Comparison of ENCODE assay signal across 21 cellular contexts in genomic region chr2:181807526-181807925, GRCh38.
DNase-seq lines count a peak whose midpoint lies in the region; ATAC-seq and TF ChIP-seq lines count a peak whose summit lies in the region.
"Had no signal": no experiment of that assay in that cellular context is flagged by ENCODE, and none has a peak within 500 bp of the region (broad histone marks: within the 10 kb centered on the region; RNA-seq: fewer than 3 reads in every experiment).

No MANE protein-coding gene starts in this region.

- TF ChIP-seq EP300 in SK-N-SH (IDR thresholded peaks at IDR 0.05; ENCODE audit: borderline replicate concordance in 1 of 2, low read depth in 1 of 2, low read length in 1 of 2) = no peak

- H3K4me3 ChIP-seq in SK-N-SH (ENCODE audit: low read depth in 2 of 2, low read length in 1 of 2) = no peak overlapping the region
- H3K4me3 ChIP-seq in naive thymus-derived CD4-positive, alpha-beta T cell (ENCODE audit: low read length) = no peak overlapping the region
- H3K4me3 ChIP-seq in lower lobe of right lung = no peak overlapping the region
- H3K4me3 ChIP-seq: BLaER1 treated with 17β-estradiol and CSF1 and Interleukin-3, amounts not matched to agents 10 nM and 100 nM; GM12878 had no signal

- peaks cover 0 to 9% (median 0%) of the 10 kb centered on the region in 7 donors for H3K4me1 Mint-ChIP-seq in naive thymus-derived CD4-positive, alpha-beta T cell

- H3K9me3 Mint-ChIP-seq in naive thymus-derived CD4-positive, alpha-beta T cell = peaks cover 0 to 11% (median 4%) of the 10 kb centered on the region in 11 donors

- H3K36me3 Mint-ChIP-seq in naive thymus-derived CD4-positive, alpha-beta T cell = peaks cover 0 to 5% (median 4%) of the 10 kb centered on the region in 5 donors
- H3K36me3 Mint-ChIP-seq: CD4-positive, alpha-beta memory T cell had no signal

- DNase-seq in SK-N-SH (no peak), amniotic epithelial cell (ENCODE audit: low read depth) (peak; percentile 65), iris pigment epithelial cell (ENCODE audit: low read depth) (peak; percentile 86), occipital lobe (lab: John Stamatoyannopoulos, UW) (no peak), lower lobe of right lung (no peak)
- no peak for DNase-seq in naive thymus-derived CD4-positive, alpha-beta T cell
- DNase-seq: ACHN; Caco-2; CD4-positive, alpha-beta memory T cell; DND-41; NCI-H1092 treated with DMSO at 0.1 percent for 48 hours; NCI-H146; NCI-H2029; NCI-H524 treated with DMSO at 0.1 percent for 48 hours; PC-3; SIG-M5 had no signal

- H3K27ac ChIP-seq in SK-N-SH (ENCODE audit: low read depth in 2 of 2, low read length in 1 of 2) (peak overlapping the region; percentile 8 to 99; a peak in 2 of 4 replicates), lower lobe of right lung (no peak overlapping the region)
- H3K27ac ChIP-seq in naive thymus-derived CD4-positive, alpha-beta T cell (ENCODE audit: low read depth, low read length) = no peak overlapping the region
- H3K27ac ChIP-seq: 22Rv1; BLaER1 treated with 17β-estradiol and CSF1 and Interleukin-3, amounts not matched to agents 10 nM and 100 nM had no signal

- no peak overlapping the region for H3K4me2 ChIP-seq in SK-N-SH
- H3K4me2 ChIP-seq: BLaER1 treated with 17β-estradiol and CSF1 and Interleukin-3, amounts not matched to agents 10 nM and 100 nM had no signal

- no peak overlapping the region for H3K27ac Mint-ChIP-seq in naive thymus-derived CD4-positive, alpha-beta T cell
- H3K27ac Mint-ChIP-seq: CD4-positive, alpha-beta memory T cell had no signal

- POLR2A ChIA-PET in SK-N-SH (lab: Yijun Ruan, JAX) = no interaction called here
- POLR2A ChIA-PET in naive thymus-derived CD4-positive, alpha-beta T cell (lab: Charles Lee) = no interaction called here

- H3K36me3 ChIP-seq in SK-N-SH (replicated peaks in 1 of 2; ENCODE audit: control insufficient read depth in 1 of 2, insufficient read depth in 2 of 2, low read length in 1 of 2) = no peaks in the 10 kb centered on the region
- H3K36me3 ChIP-seq in naive thymus-derived CD4-positive, alpha-beta T cell (ENCODE audit: control insufficient read depth in 2 of 3, insufficient read depth in 3 of 3, low read length in 3 of 3) = no peaks in the 10 kb centered on the region
- no peaks in the 10 kb centered on the region for H3K36me3 ChIP-seq in lower lobe of right lung
- H3K36me3 ChIP-seq: BLaER1 treated with 17β-estradiol and CSF1 and Interleukin-3, amounts not matched to agents 10 nM and 100 nM had no signal

- H3K79me2 ChIP-seq in SK-N-SH (ENCODE audit: insufficient read depth) = no peaks in the 10 kb centered on the region

- H3K4me1 ChIP-seq in SK-N-SH (ENCODE audit: control insufficient read depth in 1 of 2, insufficient read depth in 2 of 2, low read depth in 1 of 2, low read length in 1 of 2) (peaks cover 2 to 48% of the 10 kb centered on the region in 2 experiments), lower lobe of right lung (peaks cover 18% of the 10 kb centered on the region)
- no peaks in the 10 kb centered on the region for H3K4me1 ChIP-seq in naive thymus-derived CD4-positive, alpha-beta T cell (ENCODE audit: control insufficient read depth in 2 of 2, insufficient read depth in 2 of 2, low read length in 2 of 2)

- no peak overlapping the region for H2AFZ ChIP-seq in SK-N-SH (ENCODE audit: low read depth)

- CTCF ChIA-PET in SK-N-SH (lab: Yijun Ruan, JAX) = no interaction called here
- CTCF ChIA-PET in naive thymus-derived CD4-positive, alpha-beta T cell (lab: Charles Lee) = no interaction called here

- no peak overlapping the region for H3K9ac ChIP-seq in SK-N-SH
- H3K9ac ChIP-seq: BLaER1 treated with 17β-estradiol and CSF1 and Interleukin-3, amounts not matched to agents 10 nM and 100 nM had no signal

- H4K20me1 ChIP-seq in SK-N-SH (ENCODE audit: insufficient read depth) = no peaks in the 10 kb centered on the region
- H4K20me1 ChIP-seq: BLaER1 treated with 17β-estradiol and CSF1 and Interleukin-3, amounts not matched to agents 10 nM and 100 nM had no signal

- peaks cover 30% of the 10 kb centered on the region for H3F3A ChIP-seq in SK-N-SH (replicated peaks; ENCODE audit: insufficient read depth)

- intact Hi-C loops in naive thymus-derived CD4-positive, alpha-beta T cell (cut with micrococcal nuclease) = no loop called here
- intact Hi-C loops in lower lobe of right lung (cut with DNase I) = no loop called here

- 96% methylated on average over 2 of the region's 2 CpGs for WGBS in SK-N-SH (ENCODE audit: low lambda C conversion rate)

- TF ChIP-seq RAD21 in SK-N-SH (IDR thresholded peaks at IDR 0.05; ENCODE audit: low read length) = no peak

- H3K9me3 ChIP-seq in SK-N-SH (no peaks in the 10 kb centered on the region), lower lobe of right lung (no peaks in the 10 kb centered on the region)
- H3K9me3 ChIP-seq in naive thymus-derived CD4-positive, alpha-beta T cell (ENCODE audit: control insufficient read depth in 2 of 3, low read length in 3 of 3) = no peaks in the 10 kb centered on the region
- H3K9me3 ChIP-seq: Caco-2 had no signal

- peaks cover 8 to 24% (median 14%) of the 10 kb centered on the region in 5 donors for H3K27me3 Mint-ChIP-seq in naive thymus-derived CD4-positive, alpha-beta T cell

- H3K4me3 Mint-ChIP-seq in naive thymus-derived CD4-positive, alpha-beta T cell = no peak overlapping the region
- H3K4me3 Mint-ChIP-seq: CD4-positive, alpha-beta memory T cell had no signal

- TF ChIP-seq CTCF in SK-N-SH (IDR thresholded peaks at IDR 0.05) (no peak), lower lobe of right lung (IDR thresholded peaks at IDR 0.05) (no peak)

- ATAC-seq in SK-N-SH treated with all-trans-retinoic acid at 6 μM for 48 hours (no peak), HG03439 (IDR thresholded peaks at IDR 0.05; ENCODE audit: unreplicated experiment) (no peak), lower lobe of right lung (no peak)
- no peak for ATAC-seq in naive thymus-derived CD4-positive, alpha-beta T cell
- ATAC-seq: GM12878, PC-3 had no signal

- H3K27me3 ChIP-seq in SK-N-SH (ENCODE audit: insufficient read depth) = no peaks in the 10 kb centered on the region
- H3K27me3 ChIP-seq in naive thymus-derived CD4-positive, alpha-beta T cell (ENCODE audit: control insufficient read depth in 2 of 2, insufficient read depth in 2 of 2, low read length in 2 of 2) = no peaks in the 10 kb centered on the region
- no peaks in the 10 kb centered on the region for H3K27me3 ChIP-seq in lower lobe of right lung (ENCODE audit: low read depth)
- H3K27me3 ChIP-seq: BLaER1 treated with 17β-estradiol and CSF1 and Interleukin-3, amounts not matched to agents 10 nM and 100 nM had no signal

- H3K9me2 ChIP-seq in SK-N-SH = no peaks in the 10 kb centered on the region

TF ChIP-seq in SK-N-SH, 30 proteins besides CTCF, POLR2A, EP300 and RAD21:
- TF ChIP-seq POLR2AphosphoS5 (IDR thresholded peaks at IDR 0.05; ENCODE audit: low read depth, low read length) (no peak), JUND (IDR thresholded peaks at IDR 0.05) (no peak), TAF1 (IDR thresholded peaks at IDR 0.05; ENCODE audit: borderline replicate concordance, low read depth, low read length) (no peak), RXRA (IDR thresholded peaks at IDR 0.05; ENCODE audit: borderline replicate concordance, low read depth) (no peak), RFX5 (IDR thresholded peaks at IDR 0.05; ENCODE audit: low read length) (no peak)
- TF ChIP-seq, protein P1, sequence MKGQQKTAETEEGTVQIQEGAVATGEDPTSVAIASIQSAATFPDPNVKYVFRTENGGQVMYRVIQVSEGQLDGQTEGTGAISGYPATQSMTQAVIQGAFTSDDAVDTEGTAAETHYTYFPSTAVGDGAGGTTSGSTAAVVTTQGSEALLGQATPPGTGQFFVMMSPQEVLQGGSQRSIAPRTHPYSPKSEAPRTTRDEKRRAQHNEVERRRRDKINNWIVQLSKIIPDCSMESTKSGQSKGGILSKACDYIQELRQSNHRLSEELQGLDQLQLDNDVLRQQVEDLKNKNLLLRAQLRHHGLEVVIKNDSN (IDR thresholded peaks at IDR 0.05; ENCODE audit: borderline replicate concordance, low read depth) = no peak

TF ChIP-seq in SK-N-SH treated with all-trans-retinoic acid at 6 μM for 48 hours, 23 proteins besides CTCF, POLR2A, EP300 and RAD21 (continues in another document):
- TF ChIP-seq CSDC2 (CRISPR knock-in tag; IDR thresholded peaks at IDR 0.05) = no peak
- no peak for TF ChIP-seq ZNF70 (CRISPR knock-in tag; IDR thresholded peaks at IDR 0.05)
- TF ChIP-seq, protein P2, sequence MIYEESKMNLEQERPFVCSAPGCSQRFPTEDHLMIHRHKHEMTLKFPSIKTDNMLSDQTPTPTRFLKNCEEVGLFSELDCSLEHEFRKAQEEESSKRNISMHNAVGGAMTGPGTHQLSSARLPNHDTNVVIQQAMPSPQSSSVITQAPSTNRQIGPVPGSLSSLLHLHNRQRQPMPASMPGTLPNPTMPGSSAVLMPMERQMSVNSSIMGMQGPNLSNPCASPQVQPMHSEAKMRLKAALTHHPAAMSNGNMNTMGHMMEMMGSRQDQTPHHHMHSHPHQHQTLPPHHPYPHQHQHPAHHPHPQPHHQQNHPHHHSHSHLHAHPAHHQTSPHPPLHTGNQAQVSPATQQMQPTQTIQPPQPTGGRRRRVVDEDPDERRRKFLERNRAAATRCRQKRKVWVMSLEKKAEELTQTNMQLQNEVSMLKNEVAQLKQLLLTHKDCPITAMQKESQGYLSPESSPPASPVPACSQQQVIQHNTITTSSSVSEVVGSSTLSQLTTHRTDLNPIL (CRISPR knock-in tag; IDR thresholded peaks at IDR 0.05; ENCODE audit: low read depth) = no peak
- no peak for TF ChIP-seq ZNF8 (CRISPR knock-in tag; IDR thresholded peaks at IDR 0.05)
- TF ChIP-seq, protein P3, sequence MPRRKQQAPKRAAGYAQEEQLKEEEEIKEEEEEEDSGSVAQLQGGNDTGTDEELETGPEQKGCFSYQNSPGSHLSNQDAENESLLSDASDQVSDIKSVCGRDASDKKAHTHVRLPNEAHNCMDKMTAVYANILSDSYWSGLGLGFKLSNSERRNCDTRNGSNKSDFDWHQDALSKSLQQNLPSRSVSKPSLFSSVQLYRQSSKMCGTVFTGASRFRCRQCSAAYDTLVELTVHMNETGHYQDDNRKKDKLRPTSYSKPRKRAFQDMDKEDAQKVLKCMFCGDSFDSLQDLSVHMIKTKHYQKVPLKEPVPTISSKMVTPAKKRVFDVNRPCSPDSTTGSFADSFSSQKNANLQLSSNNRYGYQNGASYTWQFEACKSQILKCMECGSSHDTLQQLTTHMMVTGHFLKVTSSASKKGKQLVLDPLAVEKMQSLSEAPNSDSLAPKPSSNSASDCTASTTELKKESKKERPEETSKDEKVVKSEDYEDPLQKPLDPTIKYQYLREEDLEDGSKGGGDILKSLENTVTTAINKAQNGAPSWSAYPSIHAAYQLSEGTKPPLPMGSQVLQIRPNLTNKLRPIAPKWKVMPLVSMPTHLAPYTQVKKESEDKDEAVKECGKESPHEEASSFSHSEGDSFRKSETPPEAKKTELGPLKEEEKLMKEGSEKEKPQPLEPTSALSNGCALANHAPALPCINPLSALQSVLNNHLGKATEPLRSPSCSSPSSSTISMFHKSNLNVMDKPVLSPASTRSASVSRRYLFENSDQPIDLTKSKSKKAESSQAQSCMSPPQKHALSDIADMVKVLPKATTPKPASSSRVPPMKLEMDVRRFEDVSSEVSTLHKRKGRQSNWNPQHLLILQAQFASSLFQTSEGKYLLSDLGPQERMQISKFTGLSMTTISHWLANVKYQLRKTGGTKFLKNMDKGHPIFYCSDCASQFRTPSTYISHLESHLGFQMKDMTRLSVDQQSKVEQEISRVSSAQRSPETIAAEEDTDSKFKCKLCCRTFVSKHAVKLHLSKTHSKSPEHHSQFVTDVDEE (CRISPR knock-in tag; IDR thresholded peaks at IDR 0.05) = no peak
- TF ChIP-seq ZC3H10 (CRISPR knock-in tag; IDR thresholded peaks at IDR 0.05) = no peak

Comparison
In these comparisons a context has a peak if more than half of its experiments do, and no peak if none do; other contexts are left out.
1. DNase-seq: peak in amniotic epithelial cell (single experiment) and iris pigment epithelial cell (single experiment); none in SK-N-SH (single experiment), naive thymus-derived CD4-positive, alpha-beta T cell (0 of 9), occipital lobe (single experiment) and lower lobe of right lung (single experiment).
2. H3K27ac ChIP-seq: peak in SK-N-SH (2 of 2); none in naive thymus-derived CD4-positive, alpha-beta T cell (single experiment) and lower lobe of right lung (single experiment).